8 cellular contexts compared by ENCODE assay signal in the genomic region with DNA sequence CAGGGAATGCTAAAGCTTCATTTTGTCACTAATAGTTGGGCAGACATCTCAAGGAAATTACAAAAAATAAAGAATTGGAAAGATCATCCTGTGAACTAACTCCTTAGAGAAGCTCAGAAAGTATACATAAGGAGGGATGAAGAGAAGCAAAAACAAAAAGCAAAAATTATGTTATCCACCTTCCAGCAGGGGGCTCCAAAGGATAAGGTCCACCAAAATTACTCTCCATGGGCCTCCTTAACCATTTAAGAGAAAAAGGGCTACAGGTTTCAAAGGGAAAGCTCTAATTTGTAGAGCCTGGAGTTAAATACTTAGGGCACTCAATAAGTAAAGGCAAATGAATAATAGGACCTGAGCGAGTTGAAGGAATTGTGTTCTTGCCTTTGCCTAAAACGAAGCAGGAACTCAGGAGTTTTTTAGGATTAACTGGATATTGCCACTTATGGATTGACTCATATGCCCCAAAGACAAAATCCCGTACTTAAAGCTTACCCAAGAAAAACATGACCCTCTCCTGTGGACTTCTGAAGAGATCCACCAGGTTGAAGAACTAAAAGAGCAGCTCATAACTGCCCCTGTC.
DNase-seq lines count a peak whose midpoint lies in the region; FAIRE-seq and TF ChIP-seq lines count a peak whose summit lies in the region.

No MANE protein-coding gene starts in this region.

- CTCF ChIA-PET in H1 (lab: Charles Lee; ENCODE audit: partially characterized antibody): interaction anchor here (0.6 to 2.4 kb wide), 36 partner anchors 9 to 1097 kb away, joined by 3 to 28 read pairs (median 4); no protein-coding TSS in a partner anchor

- no peak overlapping the region for H3K23ac ChIP-seq in H1 (ENCODE audit: insufficient read length)

- H2BK12ac ChIP-seq in H1 (ENCODE audit: low read depth, low read length): no peak overlapping the region

- 28 to 30% methylated on average over 3 of the region's 3 CpGs for WGBS in GM23248 (ENCODE audit: low coverage in 1 of 2, low lambda C conversion rate in 2 of 2, missing lambda C conversion rate in 2 of 2), 2 experiments
- 79% methylated on average over 3 of the region's 3 CpGs; no CpG with 5 or more reads in 1 of the 2 experiments for WGBS in H1 (ENCODE audit: extremely low coverage in 1 of 2, insufficient coverage in 1 of 2, insufficient read length in 1 of 2, insufficient replicate concordance in 2 of 2, low coverage in 1 of 2, low lambda C conversion rate in 2 of 2, missing lambda C conversion rate in 1 of 2), 2 experiments

- H4K5ac ChIP-seq in H1 (ENCODE audit: insufficient read length, low read depth, low read length): no peak overlapping the region

- H3K18ac ChIP-seq in H1 (ENCODE audit: extremely low read depth, low read length): no peak overlapping the region

- no peak overlapping the region for H3K4ac ChIP-seq in H1 (replicated peaks; ENCODE audit: insufficient read length, low read depth, low read length)

- no peaks in the 10 kb centered on the region for H4K20me1 ChIP-seq in GM23248 (ENCODE audit: insufficient read depth)
- H4K20me1 ChIP-seq in H1 (replicated peaks in 1 of 2; ENCODE audit: control insufficient read depth in 1 of 2, insufficient read depth in 2 of 2, low read length in 2 of 2): no peaks in the 10 kb centered on the region

- DNase-seq in AG09309 (ENCODE audit: low read depth) (no peak), GM23248 (peak; percentile 46), NCI-H446 treated with DMSO at 0.1 percent for 48 hours (lab: John Stamatoyannopoulos, UW) (peak; percentile 6), H1 (ENCODE audit: low read depth in 1 of 2, low spot score in 2 of 2) (no peak), pons (ENCODE audit: low spot score) (peak; percentile 68), cerebellum (ENCODE audit: low spot score) (no peak), mucosa of gallbladder (ENCODE audit: low spot score) (no peak)
- DNase-seq in activated CD4-positive, alpha-beta T cell treated with anti-CD3 and anti-CD28 coated beads for 4 hours: no peak

- H3K9me2 ChIP-seq in GM23248 (ENCODE audit: insufficient read depth): no peaks in the 10 kb centered on the region

- peak; percentile 82 to 86 for TF ChIP-seq RAD21 in H1 (IDR thresholded peaks at IDR 0.05 in 1 of 2, conservative IDR thresholded peaks at IDR 0.05 in 1 of 2; ENCODE audit: low read depth in 2 of 2, low read length in 2 of 2)

- H3K23me2 ChIP-seq in H1 (ENCODE audit: low read depth, low read length): no peaks in the 10 kb centered on the region; the same call in 1 of the 2 replicates

- TF ChIP-seq POLR2A in H1 (IDR thresholded peaks at IDR 0.05; ENCODE audit: control extremely low read depth in 1 of 2, low read depth in 2 of 2, low read length in 2 of 2): no peak

- H3K27me3 ChIP-seq in GM23248 (replicated peaks; ENCODE audit: insufficient read depth) (no peaks in the 10 kb centered on the region), H1 (replicated peaks in 1 of 4; ENCODE audit: control insufficient read depth in 3 of 4, extremely low read depth in 1 of 4, insufficient read depth in 3 of 4, low read length in 3 of 4) (no peaks in the 10 kb centered on the region)

- H3K79me2 ChIP-seq in GM23248 (ENCODE audit: insufficient read depth): no peaks in the 10 kb centered on the region
- H3K79me2 ChIP-seq in H1 (ENCODE audit: control insufficient read depth in 1 of 2, insufficient read depth in 2 of 2, low read length in 2 of 2): no peaks in the 10 kb centered on the region

- H3K79me1 ChIP-seq in H1 (ENCODE audit: low read depth, low read length): no peaks in the 10 kb centered on the region

- H3F3A ChIP-seq in GM23248 (ENCODE audit: insufficient read depth): no peaks in the 10 kb centered on the region

- no peak overlapping the region for H4K8ac ChIP-seq in H1 (ENCODE audit: extremely low read depth, insufficient read depth, low read length)

- no peak overlapping the region for H3K14ac ChIP-seq in H1 (ENCODE audit: insufficient read length)

- peak overlapping the region; percentile 57 for H2AFZ ChIP-seq in GM23248
- no peak overlapping the region for H2AFZ ChIP-seq in H1 (ENCODE audit: low read length)

- no peak overlapping the region for H2AK5ac ChIP-seq in H1 (ENCODE audit: low read depth, low read length)

- no peak overlapping the region for H4K91ac ChIP-seq in H1 (replicated peaks; ENCODE audit: insufficient read length, low read length)

- TF ChIP-seq CTCF in AG09309 (IDR thresholded peaks at IDR 0.05; ENCODE audit: control insufficient read depth, insufficient read depth, low read depth, low read length, missing control alignments) (peak; percentile 42), H1 (IDR thresholded peaks at IDR 0.05; ENCODE audit: control extremely low read depth in 1 of 3, insufficient read depth in 1 of 3, low read depth in 1 of 3, low read length in 3 of 3) (peak in 2 of 3 experiments; percentile 47 to 52; a peak in 2 of 4 replicates)

- POLR2A ChIA-PET in H1 (lab: Charles Lee; ENCODE audit: partially characterized antibody): no interaction called here

- no peak overlapping the region for H2BK5ac ChIP-seq in H1 (ENCODE audit: low read depth, low read length)

- no peak overlapping the region for H3K56ac ChIP-seq in H1 (replicated peaks; ENCODE audit: insufficient read length, low read depth, low read length)

- H3K27ac ChIP-seq in GM23248: no peak overlapping the region
- H3K27ac ChIP-seq in H1 (ENCODE audit: low read depth, low read length): no peak overlapping the region

- no peaks in the 10 kb centered on the region for H3K4me1 ChIP-seq in GM23248 (ENCODE audit: insufficient read depth)
- H3K4me1 ChIP-seq in H1 (replicated peaks in 1 of 4; ENCODE audit: control insufficient read depth in 3 of 4, insufficient read depth in 4 of 4, low read length in 3 of 4): no peaks in the 10 kb centered on the region; a peak in 1 of 7 replicates

- H2BK120ac ChIP-seq in H1 (replicated peaks; ENCODE audit: low read depth, low read length): no peak overlapping the region

- H3K9me3 ChIP-seq in GM23248 (ENCODE audit: low read depth) (no peaks in the 10 kb centered on the region), H1 (ENCODE audit: insufficient read depth in 2 of 2, low read depth in 1 of 2, low read length in 1 of 2) (peaks cover 0 to 3% of the 10 kb centered on the region in 2 experiments; a peak in 1 of 4 replicates)

- H3K9ac ChIP-seq in GM23248 (no peak overlapping the region), H1 (replicated peaks in 1 of 4; ENCODE audit: extremely low read depth in 1 of 4, low read depth in 3 of 4, low read length in 3 of 4) (no peak overlapping the region)

- no peaks in the 10 kb centered on the region for H3K36me3 ChIP-seq in GM23248 (ENCODE audit: low read depth)
- H3K36me3 ChIP-seq in H1 (ENCODE audit: control insufficient read depth in 2 of 4, insufficient read depth in 4 of 4, low read length in 3 of 4): no peaks in the 10 kb centered on the region

- no peak overlapping the region for H2BK20ac ChIP-seq in H1 (ENCODE audit: low read length)

- no peak for TF ChIP-seq EP300 in H1 (IDR thresholded peaks at IDR 0.05; ENCODE audit: borderline replicate concordance in 1 of 2, low read depth in 2 of 2, low read length in 2 of 2)

- in situ Hi-C loops in GM23248 (cut with MboI): loop anchor here (25.0 kb wide), 1 partner anchor 1088 kb away; no protein-coding TSS in a partner anchor

- FAIRE-seq in H1 (lab: Jason Lieb, UNC): peak; percentile 65

- H3K4me2 ChIP-seq in GM23248 (ENCODE audit: unreplicated experiment): no peak overlapping the region
- no peak overlapping the region for H3K4me2 ChIP-seq in H1 (ENCODE audit: insufficient read depth in 1 of 2, low read depth in 2 of 2, low read length in 2 of 2)

- H2BK15ac ChIP-seq in H1 (ENCODE audit: low read length): no peak overlapping the region

- H3K4me3 ChIP-seq in AG09309 (ENCODE audit: control insufficient read depth, low read depth, low read length): no peak overlapping the region
- no peak overlapping the region for H3K4me3 ChIP-seq in GM23248
- no peak overlapping the region for H3K4me3 ChIP-seq in H1 (ENCODE audit: extremely low read depth in 1 of 4, insufficient read depth in 2 of 4, low read depth in 3 of 4, low read length in 4 of 4)

TF ChIP-seq in H1, 55 proteins besides CTCF, POLR2A, EP300 and RAD21:
- TF ChIP-seq TCF12 (IDR thresholded peaks at IDR 0.05; ENCODE audit: low read depth, low read length): no peak
- no peak for TF ChIP-seq JUND (IDR thresholded peaks at IDR 0.05; ENCODE audit: low read length)
- TF ChIP-seq CEBPB (IDR thresholded peaks at IDR 0.05; ENCODE audit: low read depth, low read length): no peak
- TF ChIP-seq TBP (IDR thresholded peaks at IDR 0.05; ENCODE audit: low read depth, low read length): no peak
- no peak for TF ChIP-seq CTBP2 (IDR thresholded peaks at IDR 0.05; ENCODE audit: borderline replicate concordance, insufficient read depth, insufficient read length, low read length)
- TF ChIP-seq ZNF274 (IDR thresholded peaks at IDR 0.05; ENCODE audit: borderline replicate concordance, extremely low read depth, low read length): no peak
- no peak for TF ChIP-seq SIX5 (IDR thresholded peaks at IDR 0.05; ENCODE audit: low read depth, low read length)
- TF ChIP-seq CREB1 (IDR thresholded peaks at IDR 0.05): no peak
- no peak for TF ChIP-seq SP1 (IDR thresholded peaks at IDR 0.05; ENCODE audit: low read depth, low read length)
- TF ChIP-seq HDAC2 (IDR thresholded peaks at IDR 0.05; ENCODE audit: borderline replicate concordance in 1 of 2, low read depth in 2 of 2, low read length in 2 of 2): no peak
- TF ChIP-seq RXRA (IDR thresholded peaks at IDR 0.05; ENCODE audit: insufficient read depth, low read depth, low read length): no peak

Comparison
In these comparisons a context has a peak if more than half of its experiments do, and no peak if none do; other contexts are left out.
1. DNase-seq: peak in GM23248 (single experiment), NCI-H446 treated with DMSO at 0.1 percent for 48 hours (single experiment) and pons (single experiment); none in AG09309 (single experiment), H1 (0 of 2), cerebellum (single experiment), activated CD4-positive, alpha-beta T cell treated with anti-CD3 and anti-CD28 coated beads for 4 hours (0 of 2) and mucosa of gallbladder (single experiment).